1 cellular context compared by ENCODE assay signal in genomic region chr4:41437264-41437566, GRCh38.
TF ChIP-seq lines count a peak whose summit lies in the region.

No MANE protein-coding gene starts in this region.

TF ChIP-seq in WTC11, 78 proteins besides CTCF, POLR2A, EP300 and RAD21 (continued from another document):
- TF ChIP-seq USF2 (CRISPR knock-in tag; IDR thresholded peaks at IDR 0.05) (no peak), HMGXB4 (CRISPR knock-in tag; IDR thresholded peaks at IDR 0.05) (no peak), ZNF425 (CRISPR knock-in tag; conservative IDR thresholded peaks at IDR 0.05) (no peak), OVOL2 (CRISPR knock-in tag; IDR thresholded peaks at IDR 0.05; ENCODE audit: borderline replicate concordance) (no peak), SP1 (CRISPR knock-in tag; conservative IDR thresholded peaks at IDR 0.05) (no peak), ZNF263 (CRISPR knock-in tag; IDR thresholded peaks at IDR 0.05; ENCODE audit: low read depth) (no peak), GTF2I (CRISPR knock-in tag; conservative IDR thresholded peaks at IDR 0.05) (no peak), CBFB (CRISPR knock-in tag; IDR thresholded peaks at IDR 0.05; ENCODE audit: low read depth) (no peak), SMAD4 (CRISPR knock-in tag; IDR thresholded peaks at IDR 0.05) (no peak), ERG (CRISPR knock-in tag; IDR thresholded peaks at IDR 0.05) (no peak), CREM (CRISPR knock-in tag; IDR thresholded peaks at IDR 0.05) (no peak), RELA (CRISPR knock-in tag; IDR thresholded peaks at IDR 0.05; ENCODE audit: borderline replicate concordance) (no peak), JAZF1 (CRISPR knock-in tag; IDR thresholded peaks at IDR 0.05) (no peak), HMGA2 (CRISPR knock-in tag; IDR thresholded peaks at IDR 0.05) (no peak), NR3C1 (CRISPR knock-in tag; conservative IDR thresholded peaks at IDR 0.05; ENCODE audit: low read depth) (no peak), GABPB1 (CRISPR knock-in tag; IDR thresholded peaks at IDR 0.05) (no peak), ARID4B (CRISPR knock-in tag; IDR thresholded peaks at IDR 0.05; ENCODE audit: borderline replicate concordance) (no peak)
